Comparison of ENCODE assay signal across 29 cellular contexts in the genomic region with DNA sequence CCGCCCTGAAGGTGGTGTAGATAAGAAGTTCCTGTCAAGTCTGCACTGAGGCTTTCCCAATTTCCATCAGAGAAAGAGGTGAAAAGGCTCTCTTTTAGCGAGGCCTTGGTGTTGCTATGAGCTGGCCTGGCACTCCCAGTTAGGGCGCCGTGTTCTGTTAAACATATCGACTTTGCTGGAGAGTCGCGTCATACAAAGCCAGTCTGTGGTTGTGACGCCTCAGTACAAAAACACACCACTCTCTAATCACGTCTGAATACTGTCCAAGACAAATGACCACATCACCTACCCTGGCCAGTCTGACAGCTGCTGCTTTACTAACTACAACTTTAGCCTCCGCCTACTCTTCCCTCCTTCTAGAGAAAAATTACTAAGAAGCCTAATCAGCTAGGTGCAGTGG.
"Had no signal": no experiment of that assay in that cellular context is flagged by ENCODE, and none has a peak within 500 bp of the region (broad histone marks: within the 10 kb centered on the region; RNA-seq: fewer than 3 reads in every experiment).

No MANE protein-coding gene starts in this region.

- H3K4me3 ChIP-seq: ascending aorta, cardiac muscle cell, SK-N-MC had no signal

- H3K27me3 Mint-ChIP-seq: activated naive CD8-positive, alpha-beta T cell treated with anti-CD3 and anti-CD28 coated beads, Interleukin-2, amount 50 U/mL, for 24 hours had no signal

- H3K27ac ChIP-seq: ascending aorta, brain microvascular endothelial cell, cardiac muscle cell, KMS-11, SK-N-MC, VCaP had no signal

- DNase-seq: activated CD4-positive, alpha-beta memory T cell treated with anti-CD3 and anti-CD28 coated beads, Interleukin-2, amount 10 ng/mL, durations not matched to agents 7 days and 5 days; activated CD4-positive, alpha-beta T cell treated with anti-CD3 and anti-CD28 coated beads, Interleukin-2, amount 10 ng/mL, durations not matched to agents 7 days and 5 days; activated CD4-positive, CD25-positive, alpha-beta regulatory T cell; activated CD8-positive, alpha-beta memory T cell treated with anti-CD3 and anti-CD28 coated beads, Interleukin-2, amount 50 U/mL, for 48 hours; activated naive CD4-positive, alpha-beta T cell; activated naive CD8-positive, alpha-beta T cell treated with anti-CD3 and anti-CD28 coated beads, Interleukin-2, amount 50 U/mL, for 24 hours; activated T-cell treated with anti-CD3 and anti-CD28 coated beads, Interleukin-2, amount 50 U/mL, for 1 hour; amniotic stem cell; brain microvascular endothelial cell; NCI-H1092; NCI-H1417; NCI-H1930; NCI-H2107; NCI-H2171 treated with DMSO at 0.1 percent for 48 hours; NCI-H226; NCI-H526 treated with DMSO at 0.1 percent for 48 hours; NK-92 treated with Interleukin-12 subunit alpha and Interleukin-12 subunit beta, amount 100 ng/mL, for 24 hours; OCI-M1; RPMI8226; T-cell had no signal

- H3K9me3 ChIP-seq: ascending aorta had no signal

- ATAC-seq: activated naive CD8-positive, alpha-beta T cell treated with anti-CD3 and anti-CD28 coated beads, Interleukin-2, amount 50 U/mL, for 24 hours; Panc1; Right ventricle myocardium inferior; T-cell had no signal

- H3K36me3 Mint-ChIP-seq: T-cell had no signal

- H3K9me3 Mint-ChIP-seq: activated CD4-positive, alpha-beta memory T cell treated with anti-CD3 and anti-CD28 coated beads, Interleukin-2, amount 10 ng/mL, durations not matched to agents 7 days and 5 days; activated naive CD4-positive, alpha-beta T cell treated with anti-CD3 and anti-CD28 coated beads, Interleukin-2, amount 50 U/mL, for 24 hours; T-cell had no signal

- H3K4me1 ChIP-seq: ascending aorta had no signal

- H3K27me3 ChIP-seq: ascending aorta, brain microvascular endothelial cell, cardiac muscle cell had no signal

- H3K4me2 ChIP-seq: KMS-11 had no signal

- H3K36me3 ChIP-seq: ascending aorta, brain microvascular endothelial cell, cardiac muscle cell had no signal

- H3K4me3 Mint-ChIP-seq: activated CD4-positive, alpha-beta memory T cell treated with anti-CD3 and anti-CD28 coated beads, Interleukin-2, amount 10 ng/mL, durations not matched to agents 7 days and 5 days; activated CD4-positive, alpha-beta T cell treated with anti-CD3 and anti-CD28 coated beads, Interleukin-2, amount 10 ng/mL, durations not matched to agents 7 days and 5 days; activated naive CD4-positive, alpha-beta T cell treated with anti-CD3 and anti-CD28 coated beads, Interleukin-2, amount 50 U/mL, for 24 hours; activated naive CD8-positive, alpha-beta T cell treated with anti-CD3 and anti-CD28 coated beads, Interleukin-2, amount 50 U/mL, for 24 hours; T-cell had no signal

- H3K27ac Mint-ChIP-seq: activated CD4-positive, alpha-beta memory T cell treated with anti-CD3 and anti-CD28 coated beads, Interleukin-2, amount 10 ng/mL, durations not matched to agents 7 days and 5 days; activated CD4-positive, alpha-beta T cell treated with anti-CD3 and anti-CD28 coated beads, Interleukin-2, amount 10 ng/mL, durations not matched to agents 7 days and 5 days; activated naive CD4-positive, alpha-beta T cell treated with anti-CD3 and anti-CD28 coated beads, Interleukin-2, amount 50 U/mL, for 24 hours; activated naive CD8-positive, alpha-beta T cell treated with anti-CD3 and anti-CD28 coated beads, Interleukin-2, amount 50 U/mL, for 24 hours; IgD-negative memory B cell; T-cell had no signal

- H3K4me1 Mint-ChIP-seq: activated CD4-positive, alpha-beta memory T cell treated with anti-CD3 and anti-CD28 coated beads, Interleukin-2, amount 10 ng/mL, durations not matched to agents 7 days and 5 days; activated CD4-positive, alpha-beta T cell treated with anti-CD3 and anti-CD28 coated beads, Interleukin-2, amount 10 ng/mL, durations not matched to agents 7 days and 5 days; activated naive CD4-positive, alpha-beta T cell treated with anti-CD3 and anti-CD28 coated beads, Interleukin-2, amount 50 U/mL, for 24 hours; T-cell had no signal
